In genomic region chrX:25013593-25014365, GRCh38 we compare ENCODE assay signal across 10 cellular contexts. TPM values are rescaled to one million over a fixed set of nuclear protein-coding genes. Genes with fewer than 3 reads are reported as not detected.
DNase-seq lines count a peak whose midpoint lies in the region; ATAC-seq and TF ChIP-seq lines count a peak whose summit lies in the region.
"Had no signal": no experiment of that assay in that cellular context is flagged by ENCODE, and none has a peak within 500 bp of the region (broad histone marks: within the 10 kb centered on the region; RNA-seq: fewer than 3 reads in every experiment).

No MANE protein-coding gene starts in this region.

- POLR2A ChIA-PET in HEK293 (lab: Yijun Ruan, JAX) (interaction anchor here (1.0 kb wide), 1 partner anchor 135 kb away, joined by 5 read pairs; no protein-coding TSS in a partner anchor), WTC11 (lab: Charles Lee) (interaction anchor here (0.6 to 0.9 kb wide), 2 partner anchors 9 to 10 kb away, joined by 3 to 4 read pairs; no protein-coding TSS in a partner anchor)

- DNase-seq in NCI-H748 (lab: John Stamatoyannopoulos, UW; ENCODE audit: unreplicated experiment): peak; percentile 51
- DNase-seq in NCI-H748 treated with DMSO at 0.1 percent for 48 hours (lab: John Stamatoyannopoulos, UW): no peak
- peak; percentile 35 for DNase-seq in WTC11 (ENCODE audit: low spot score)
- DNase-seq in nephron progenitor cell: peak; percentile 14
- no peak for DNase-seq in NCI-H510A treated with DMSO at 0.1 percent for 48 hours (lab: John Stamatoyannopoulos, UW)
- no peak for DNase-seq in NCI-H345 treated with DMSO at 0.1 percent for 48 hours (lab: John Stamatoyannopoulos, UW; ENCODE audit: unreplicated experiment)
- no peak for DNase-seq in NCI-H1092 treated with DMSO at 0.1 percent for 48 hours (lab: John Stamatoyannopoulos, UW)
- DNase-seq: uterus had no signal

- CTCF ChIA-PET in HEK293 (lab: Yijun Ruan, JAX): interaction anchor here (0.7 to 1.2 kb wide), 2 partner anchors 8 to 18 kb away, joined by 3 to 4 read pairs; no protein-coding TSS in a partner anchor
- CTCF ChIA-PET in WTC11 (lab: Charles Lee): interaction anchor here (1.1 kb wide), 3 partner anchors 10 to 175 kb away, joined by 3 to 4 read pairs (median 4); no protein-coding TSS in a partner anchor

- H3K27me3 Mint-ChIP-seq in WTC11 (ENCODE audit: low read depth) (peaks cover 96% of the 10 kb centered on the region), nephron progenitor cell (ENCODE audit: low read depth, poor library complexity) (peaks cover 97% of the 10 kb centered on the region)

- TF ChIP-seq CTCF in HEK293 (tag by site-specific recombination; IDR thresholded peaks at IDR 0.05) (no peak), WTC11 (IDR thresholded peaks at IDR 0.05) (no peak), nephron progenitor cell (IDR thresholded peaks at IDR 0.05) (no peak)

- H3K9me3 ChIP-seq in HEK293 (ENCODE audit: control insufficient read depth, insufficient read depth, low read depth, low read length): no peaks in the 10 kb centered on the region
- H3K9me3 ChIP-seq: uterus had no signal

- H3K4me1 Mint-ChIP-seq in WTC11: peaks cover 46% of the 10 kb centered on the region
- H3K4me1 Mint-ChIP-seq in nephron progenitor cell: peaks cover 12% of the 10 kb centered on the region

- H3K9me3 Mint-ChIP-seq in WTC11: no peaks in the 10 kb centered on the region
- H3K9me3 Mint-ChIP-seq in nephron progenitor cell: peaks cover 11% of the 10 kb centered on the region

- ATAC-seq in WTC11: no peak

- H3K4me1 ChIP-seq in HEK293 (ENCODE audit: control insufficient read depth, insufficient read depth, low read length): peaks cover 9% of the 10 kb centered on the region; the same call in 1 of the 2 replicates
- H3K4me1 ChIP-seq: uterus had no signal

- H3K27ac Mint-ChIP-seq in WTC11 (no peak overlapping the region), nephron progenitor cell (no peak overlapping the region)

- no peaks in the 10 kb centered on the region for H3K36me3 ChIP-seq in HEK293 (ENCODE audit: control insufficient read depth in 2 of 2, insufficient read depth in 1 of 2, low read length in 2 of 2)
- H3K36me3 ChIP-seq: uterus had no signal

- H3K36me3 Mint-ChIP-seq in WTC11 (no peaks in the 10 kb centered on the region), nephron progenitor cell (ENCODE audit: low read depth) (no peaks in the 10 kb centered on the region)

- peak overlapping the region; percentile 17 for H3K4me3 ChIP-seq in HEK293 (ENCODE audit: low read depth, low read length)

- peak overlapping the region; percentile 52 for H3K4me3 Mint-ChIP-seq in WTC11
- peak overlapping the region; percentile 64 for H3K4me3 Mint-ChIP-seq in nephron progenitor cell

- peak overlapping the region; percentile 46; the same call in 1 of the 2 replicates for H3K27ac ChIP-seq in HEK293 (ENCODE audit: extremely low read depth, low read depth, low read length)
- H3K27ac ChIP-seq: uterus had no signal

TF ChIP-seq in HEK293, 187 proteins besides CTCF, POLR2A, EP300 and RAD21 (continues in another document):
- TF ChIP-seq ZNF366 (tag by site-specific recombination; conservative IDR thresholded peaks at IDR 0.05) (peak; percentile 89), ZNF266 (tag by site-specific recombination; IDR thresholded peaks at IDR 0.05; ENCODE audit: low read depth) (0 out of 2 replicates have a peak, but pooled peaks have one; percentile 37), ZBTB48 (tag by site-specific recombination; IDR thresholded peaks at IDR 0.05) (peak; percentile 34; the same call in 1 of the 2 replicates), ZFP69B (tag by site-specific recombination; IDR thresholded peaks at IDR 0.05) (peak; percentile 42; the same call in 1 of the 2 replicates), ZNF324 (tag by site-specific recombination; IDR thresholded peaks at IDR 0.05) (no peak), ZBTB8A (tag by site-specific recombination; IDR thresholded peaks at IDR 0.05) (peak; percentile 46), MEIS1 (CRISPR knock-in tag; IDR thresholded peaks at IDR 0.05; ENCODE audit: borderline replicate concordance) (no peak), ZNF692 (tag by site-specific recombination; IDR thresholded peaks at IDR 0.05) (peak; percentile 65), PRDM1 (tag by site-specific recombination; IDR thresholded peaks at IDR 0.05) (peak; percentile 99), ZNF544 (tag by site-specific recombination; IDR thresholded peaks at IDR 0.05) (0 out of 2 replicates have a peak, but pooled peaks have one; percentile 38), ZNF335 (tag by site-specific recombination; conservative IDR thresholded peaks at IDR 0.05) (peak; percentile 25; the same call in 1 of the 2 replicates), ZNF596 (tag by site-specific recombination; IDR thresholded peaks at IDR 0.05) (no peak)

TF ChIP-seq in WTC11, 78 proteins besides CTCF, POLR2A, EP300 and RAD21:
- TF ChIP-seq ZSCAN18 (CRISPR knock-in tag; IDR thresholded peaks at IDR 0.05): no peak
- TF ChIP-seq PRRX2 (CRISPR knock-in tag; IDR thresholded peaks at IDR 0.05): no peak
- peak; percentile 94 for TF ChIP-seq ZNF512 (CRISPR knock-in tag; IDR thresholded peaks at IDR 0.05; ENCODE audit: borderline replicate concordance)

RNA-seq across cellular contexts. Expression of gene ARX, which starts 2.0 kb away (rescaled TPM):
- 0.07 TPM in 1 of 3 replicates, not detected in the others for total RNA-seq in WTC11 (2021)
- total RNA-seq: lower leg skin had no signal

Comparison
In these comparisons a context has a peak if more than half of its experiments do, and no peak if none do; other contexts are left out.
1. DNase-seq: peak in NCI-H748 (single experiment), WTC11 (single experiment) and nephron progenitor cell (single experiment); none in NCI-H748 treated with DMSO at 0.1 percent for 48 hours (single experiment), NCI-H510A treated with DMSO at 0.1 percent for 48 hours (single experiment), NCI-H345 treated with DMSO at 0.1 percent for 48 hours (single experiment) and NCI-H1092 treated with DMSO at 0.1 percent for 48 hours (single experiment).